10 cellular contexts compared by ENCODE assay signal in the genomic region with DNA sequence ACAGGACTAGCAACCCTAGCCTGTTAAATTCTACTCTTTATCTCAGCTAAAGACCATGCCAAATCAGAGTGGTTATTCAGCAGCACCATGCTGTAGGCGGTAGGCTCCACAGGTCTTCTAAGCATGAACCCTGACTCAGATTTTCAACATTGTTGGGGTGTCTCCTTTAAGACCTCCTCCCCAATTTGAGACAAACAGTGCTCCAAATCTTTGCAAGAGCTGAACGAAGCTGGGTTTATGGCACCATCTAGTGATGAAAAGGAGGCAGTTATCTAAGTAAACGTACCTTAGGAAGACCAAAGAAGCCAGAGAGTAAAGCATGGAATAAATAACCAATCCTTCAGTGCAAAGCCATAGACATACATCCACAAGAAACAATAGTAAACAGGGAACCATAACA.
DNase-seq lines count a peak whose midpoint lies in the region; ATAC-seq, FAIRE-seq and TF ChIP-seq lines count a peak whose summit lies in the region.
"Had no signal": no experiment of that assay in that cellular context is flagged by ENCODE, and none has a peak within 500 bp of the region (broad histone marks: within the 10 kb centered on the region; RNA-seq: fewer than 3 reads in every experiment).

No MANE protein-coding gene starts in this region.

- no peaks in the 10 kb centered on the region for H3K27me3 ChIP-seq in H1 (replicated peaks in 1 of 4; ENCODE audit: control insufficient read depth in 3 of 4, extremely low read depth in 1 of 4, insufficient read depth in 3 of 4, low read length in 3 of 4)
- no peaks in the 10 kb centered on the region for H3K27me3 ChIP-seq in smooth muscle cell (ENCODE audit: low read depth)

- H3F3A ChIP-seq in smooth muscle cell (ENCODE audit: low read depth), result no peaks in the 10 kb centered on the region

- no peak overlapping the region for H3K56ac ChIP-seq in H1 (replicated peaks; ENCODE audit: insufficient read length, low read depth, low read length)

- H3K4ac ChIP-seq in H1 (replicated peaks; ENCODE audit: insufficient read length, low read depth, low read length), result no peak overlapping the region

- H2BK120ac ChIP-seq in H1 (replicated peaks; ENCODE audit: low read depth, low read length), result no peak overlapping the region

- H3K79me2 ChIP-seq in H1 (ENCODE audit: control insufficient read depth in 1 of 2, insufficient read depth in 2 of 2, low read length in 2 of 2) (no peaks in the 10 kb centered on the region), smooth muscle cell (ENCODE audit: low read depth) (no peaks in the 10 kb centered on the region)

- H4K91ac ChIP-seq in H1 (replicated peaks; ENCODE audit: insufficient read length, low read length), result no peak overlapping the region

- 45% methylated on average over 3 of the region's 3 CpGs; no CpG with 5 or more reads in 1 of the 2 experiments for whole genome bisulfite sequencing in H1 (ENCODE audit: extremely low coverage in 1 of 2, insufficient coverage in 1 of 2, insufficient read length in 1 of 2, insufficient replicate concordance in 2 of 2, low coverage in 1 of 2, low lambda C conversion rate in 2 of 2, missing lambda C conversion rate in 1 of 2), 2 experiments
- WGBS in smooth muscle cell (ENCODE audit: low lambda C conversion rate), result 38% methylated on average over 3 of the region's 3 CpGs

- H4K5ac ChIP-seq in H1 (ENCODE audit: insufficient read length, low read depth, low read length), result no peak overlapping the region

- no peak overlapping the region; the same call in 1 of the 2 replicates for H3K18ac ChIP-seq in H1 (ENCODE audit: extremely low read depth, low read length)

- no peak overlapping the region for H4K8ac ChIP-seq in H1 (ENCODE audit: extremely low read depth, insufficient read depth, low read length)

- no peak overlapping the region for H3K4me2 ChIP-seq in H1 (ENCODE audit: insufficient read depth in 1 of 2, low read depth in 2 of 2, low read length in 2 of 2)
- H3K4me2 ChIP-seq in smooth muscle cell, result no peak overlapping the region

- no peak overlapping the region for H2BK20ac ChIP-seq in H1 (ENCODE audit: low read length)

- H2AK5ac ChIP-seq in H1 (ENCODE audit: low read depth, low read length), result no peak overlapping the region

- H3K9ac ChIP-seq in H1 (replicated peaks in 1 of 4; ENCODE audit: extremely low read depth in 1 of 4, low read depth in 3 of 4, low read length in 3 of 4) (no peak overlapping the region), smooth muscle cell (ENCODE audit: low read depth) (no peak overlapping the region)

- POLR2A ChIA-PET in H1 (lab: Charles Lee; ENCODE audit: partially characterized antibody), result interaction anchor here (1.0 to 2.4 kb wide), 2 partner anchors 107 to 335 kb away, joined by 3 to 9 read pairs; a partner anchor contains a TSS

- H3K79me1 ChIP-seq in H1 (ENCODE audit: low read depth, low read length), result no peaks in the 10 kb centered on the region

- no peak overlapping the region for H2BK12ac ChIP-seq in H1 (ENCODE audit: low read depth, low read length)

- no peaks in the 10 kb centered on the region for H3K9me3 ChIP-seq in H1 (ENCODE audit: insufficient read depth in 2 of 2, low read depth in 1 of 2, low read length in 1 of 2)
- H3K9me3 ChIP-seq in smooth muscle cell (replicated peaks; ENCODE audit: low read depth), result no peaks in the 10 kb centered on the region

- H3K4me1 ChIP-seq in H1 (replicated peaks in 1 of 4; ENCODE audit: control insufficient read depth in 3 of 4, insufficient read depth in 4 of 4, low read length in 3 of 4) (peaks cover 0 to 5% (median 0%) of the 10 kb centered on the region in 4 experiments; a peak in 1 of 7 replicates), smooth muscle cell (ENCODE audit: low read depth) (no peaks in the 10 kb centered on the region)

- CTCF ChIA-PET in H1 (lab: Charles Lee; ENCODE audit: partially characterized antibody), result interaction anchor here (0.7 to 3.1 kb wide), 22 partner anchors 7 to 757 kb away, joined by 3 to 29 read pairs (median 4); no protein-coding TSS in a partner anchor

- H2BK15ac ChIP-seq in H1 (ENCODE audit: low read length), result no peak overlapping the region

- no peak for TF ChIP-seq EP300 in H1 (IDR thresholded peaks at IDR 0.05; ENCODE audit: borderline replicate concordance in 1 of 2, low read depth in 2 of 2, low read length in 2 of 2)

- TF ChIP-seq POLR2A in H1 (IDR thresholded peaks at IDR 0.05; ENCODE audit: control extremely low read depth in 1 of 2, low read depth in 2 of 2, low read length in 2 of 2), result no peak

- no peak overlapping the region for H2BK5ac ChIP-seq in H1 (ENCODE audit: low read depth, low read length)

- no peak overlapping the region for H3K14ac ChIP-seq in H1 (ENCODE audit: insufficient read length)

- H4K20me1 ChIP-seq in H1 (replicated peaks in 1 of 2; ENCODE audit: control insufficient read depth in 1 of 2, insufficient read depth in 2 of 2, low read length in 2 of 2), result no peaks in the 10 kb centered on the region
- H4K20me1 ChIP-seq in smooth muscle cell (ENCODE audit: low read depth), result no peaks in the 10 kb centered on the region

- H3K27ac ChIP-seq in H1 (ENCODE audit: low read depth, low read length), result no peak overlapping the region
- H3K27ac ChIP-seq in smooth muscle cell (ENCODE audit: low read depth), result no peak overlapping the region

- peak; percentile 86 for FAIRE-seq in H1 (lab: Jason Lieb, UNC)

- no peaks in the 10 kb centered on the region for H3K36me3 ChIP-seq in H1 (ENCODE audit: control insufficient read depth in 2 of 4, insufficient read depth in 4 of 4, low read length in 3 of 4)
- no peaks in the 10 kb centered on the region for H3K36me3 ChIP-seq in smooth muscle cell (ENCODE audit: low read depth)

- peak; percentile 89 to 90 for TF ChIP-seq RAD21 in H1 (IDR thresholded peaks at IDR 0.05 in 1 of 2, conservative IDR thresholded peaks at IDR 0.05 in 1 of 2; ENCODE audit: low read depth in 2 of 2, low read length in 2 of 2)

- ATAC-seq in left cardiac atrium, result no peak

- H2AFZ ChIP-seq in H1 (ENCODE audit: low read length) (peak overlapping the region; percentile 90), smooth muscle cell (ENCODE audit: low read depth) (no peak overlapping the region)

- no peaks in the 10 kb centered on the region for H3K23me2 ChIP-seq in H1 (ENCODE audit: low read depth, low read length)

- TF ChIP-seq CTCF in H1 (IDR thresholded peaks at IDR 0.05; ENCODE audit: control extremely low read depth in 1 of 3, insufficient read depth in 1 of 3, low read depth in 1 of 3, low read length in 3 of 3), result peak in 2 of 3 experiments; percentile 59 to 72; a peak in 3 of 4 replicates
- peak; percentile 20 for TF ChIP-seq CTCF in smooth muscle cell (IDR thresholded peaks at IDR 0.05; ENCODE audit: borderline replicate concordance, insufficient read depth, poor library complexity, severe bottlenecking)

- no peak overlapping the region for H3K4me3 ChIP-seq in H1 (ENCODE audit: extremely low read depth in 1 of 4, insufficient read depth in 2 of 4, low read depth in 3 of 4, low read length in 4 of 4)
- no peak overlapping the region for H3K4me3 ChIP-seq in smooth muscle cell

- intact Hi-C loops in left cardiac atrium (cut with DNase I), result no loop called here

- peak; percentile 24 to 29 for DNase-seq in SHP77 (lab: John Stamatoyannopoulos, UW)
- DNase-seq in SHP77 treated with DMSO at 0.1 percent for 48 hours (lab: John Stamatoyannopoulos, UW), result no peak
- DNase-seq in NCI-H226, result peak; percentile 2
- no peak for DNase-seq in H1 (ENCODE audit: low read depth in 1 of 2, low spot score in 2 of 2)
- DNase-seq in smooth muscle cell (lab: John Stamatoyannopoulos, UW; ENCODE audit: unreplicated experiment), result no peak
- no peak for DNase-seq in stimulated activated CD4-positive, alpha-beta T cell treated with anti-CD3 and anti-CD28 coated beads, Interleukin-15, amount 100 ng/mL, for 24 hours
- DNase-seq in left cardiac atrium, result no peak
- DNase-seq in NCI-H524 (lab: John Stamatoyannopoulos, UW), result no peak
- DNase-seq: DMS79 treated with DMSO at 0.1 percent for 48 hours; stimulated activated CD4-positive, alpha-beta T cell treated with anti-CD3 and anti-CD28 coated beads, Interleukin-4, amount 100 ng/mL, for 4 hours had no signal

- no peak overlapping the region for H3K23ac ChIP-seq in H1 (ENCODE audit: insufficient read length)

TF ChIP-seq in H1, 55 proteins besides CTCF, POLR2A, EP300 and RAD21 (continues in another document):
- TF ChIP-seq CBX5 (IDR thresholded peaks at IDR 0.05; ENCODE audit: low read depth, low read length) (no peak), GABPA (IDR thresholded peaks at IDR 0.05; ENCODE audit: borderline replicate concordance, insufficient read depth, low read length) (no peak), CEBPB (IDR thresholded peaks at IDR 0.05; ENCODE audit: low read depth, low read length) (no peak), JUN (IDR thresholded peaks at IDR 0.05; ENCODE audit: low read depth, low read length) (no peak), CTBP2 (IDR thresholded peaks at IDR 0.05; ENCODE audit: borderline replicate concordance, insufficient read depth, insufficient read length, low read length) (no peak), SUZ12 (IDR thresholded peaks at IDR 0.05; ENCODE audit: low read length) (no peak), CBX8 (IDR thresholded peaks at IDR 0.05; ENCODE audit: borderline replicate concordance, low read depth, low read length) (no peak), EZH2 (IDR thresholded peaks at IDR 0.05; ENCODE audit: low read depth, low read length, severe bottlenecking) (no peak), TAF7 (optimal IDR thresholded peaks at IDR 0.05; ENCODE audit: borderline replicate concordance, low read depth, low read length) (no peak), RFX5 (IDR thresholded peaks at IDR 0.05; ENCODE audit: borderline replicate concordance, low read depth, low read length) (no peak), CREB1 (IDR thresholded peaks at IDR 0.05) (no peak), BCL11A (IDR thresholded peaks at IDR 0.05; ENCODE audit: low read depth in 2 of 2, low read length in 2 of 2) (no peak), SRF (IDR thresholded peaks at IDR 0.05; ENCODE audit: low read depth, low read length) (no peak)
- TF ChIP-seq, protein P1, sequence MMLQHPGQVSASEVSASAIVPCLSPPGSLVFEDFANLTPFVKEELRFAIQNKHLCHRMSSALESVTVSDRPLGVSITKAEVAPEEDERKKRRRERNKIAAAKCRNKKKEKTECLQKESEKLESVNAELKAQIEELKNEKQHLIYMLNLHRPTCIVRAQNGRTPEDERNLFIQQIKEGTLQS (IDR thresholded peaks at IDR 0.05; ENCODE audit: insufficient read depth, low read depth, low read length), result no peak
- TF ChIP-seq, protein P2, sequence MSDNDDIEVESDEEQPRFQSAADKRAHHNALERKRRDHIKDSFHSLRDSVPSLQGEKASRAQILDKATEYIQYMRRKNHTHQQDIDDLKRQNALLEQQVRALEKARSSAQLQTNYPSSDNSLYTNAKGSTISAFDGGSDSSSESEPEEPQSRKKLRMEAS (IDR thresholded peaks at IDR 0.05), result no peak

Comparison
In these comparisons a context has a peak if more than half of its experiments do, and no peak if none do; other contexts are left out.
1. DNase-seq: peak in SHP77 (2 of 2) and NCI-H226 (single experiment); none in SHP77 treated with DMSO at 0.1 percent for 48 hours (single experiment), H1 (0 of 2), smooth muscle cell (single experiment), stimulated activated CD4-positive, alpha-beta T cell treated with anti-CD3 and anti-CD28 coated beads, Interleukin-15, amount 100 ng/mL, for 24 hours (single experiment), left cardiac atrium (single experiment) and NCI-H524 (0 of 2).